In genomic region chr10:35564276-35564982, GRCh38 we compare ENCODE assay signal across 10 cellular contexts. TPM values are rescaled to one million over a fixed set of nuclear protein-coding genes. Genes with fewer than 3 reads are reported as not detected.
DNase-seq lines count a peak whose midpoint lies in the region; ATAC-seq, FAIRE-seq and TF ChIP-seq lines count a peak whose summit lies in the region.
"Had no signal": no experiment of that assay in that cellular context is flagged by ENCODE, and none has a peak within 500 bp of the region (broad histone marks: within the 10 kb centered on the region; RNA-seq: fewer than 3 reads in every experiment).

No MANE protein-coding gene starts in this region.

- H3K79me2 ChIP-seq in astrocyte (ENCODE audit: insufficient read depth, low read length), result peaks cover 13% of the 10 kb centered on the region

- H3K9ac ChIP-seq in astrocyte (ENCODE audit: low read length), result peak overlapping the region; percentile 38

- H3K27me3 ChIP-seq in astrocyte (ENCODE audit: insufficient read depth, low read length), result no peaks in the 10 kb centered on the region

- peak overlapping the region; percentile 60 for H3K27ac ChIP-seq in astrocyte (ENCODE audit: low read depth, low read length)

- ATAC-seq in HG02623 (IDR thresholded peaks at IDR 0.05; ENCODE audit: unreplicated experiment) (peak; percentile 70), mucosa of descending colon (peak; percentile 42), HG02571 (IDR thresholded peaks at IDR 0.05; ENCODE audit: unreplicated experiment) (no peak)
- ATAC-seq: K562 had no signal

- H3K36me3 ChIP-seq in astrocyte (ENCODE audit: insufficient read depth, low read length) (no peaks in the 10 kb centered on the region), mucosa of descending colon (ENCODE audit: low read depth) (no peaks in the 10 kb centered on the region)

- DNase-seq in GF-D8 (lab: John Stamatoyannopoulos, UW), result peak; percentile 6
- DNase-seq in astrocyte (ENCODE audit: low read depth), result peak; percentile 49
- DNase-seq in mucosa of descending colon, result peak in 1 of 3 donors; percentile 21
- no peak for DNase-seq in stimulated activated naive CD4-positive, alpha-beta T cell (lab: John Stamatoyannopoulos, UW)
- DNase-seq in stimulated activated CD8-positive, alpha-beta memory T cell treated with anti-CD3 and anti-CD28 coated beads, Interleukin-4, amount 100 ng/mL, for 48 hours, result no peak
- no peak for DNase-seq in DMS114 treated with DMSO at 0.1 percent for 48 hours (lab: John Stamatoyannopoulos, UW; ENCODE audit: unreplicated experiment)

- H3K27ac Mint-ChIP-seq in astrocyte (ENCODE audit: unreplicated experiment), result no peak overlapping the region

- intact Hi-C loops in mucosa of descending colon (cut with DNase I, micrococcal nuclease), result no loop called here

- H3K9me3 Mint-ChIP-seq in astrocyte (ENCODE audit: unreplicated experiment), result no peaks in the 10 kb centered on the region

- peaks cover 23% of the 10 kb centered on the region for H3K4me1 ChIP-seq in astrocyte (ENCODE audit: insufficient read depth, low read length)
- H3K4me1 ChIP-seq in mucosa of descending colon (ENCODE audit: low read depth), result no peaks in the 10 kb centered on the region

- FAIRE-seq in astrocyte (lab: Jason Lieb, UNC), result no peak
- FAIRE-seq: K562 had no signal

- H4K20me1 ChIP-seq in astrocyte (ENCODE audit: insufficient read depth, low read length), result no peaks in the 10 kb centered on the region

- no peak overlapping the region for H2AFZ ChIP-seq in astrocyte (ENCODE audit: low read depth, low read length)

- H3K4me2 ChIP-seq in astrocyte (ENCODE audit: low read length), result peak overlapping the region; percentile 10

- H3K4me3 Mint-ChIP-seq in astrocyte (ENCODE audit: unreplicated experiment), result no peak overlapping the region

- H3K27me3 Mint-ChIP-seq in astrocyte (ENCODE audit: low read depth, unreplicated experiment), result no peaks in the 10 kb centered on the region

- TF ChIP-seq CTCF in astrocyte (IDR thresholded peaks at IDR 0.05; ENCODE audit: insufficient read depth, low read depth, low read length) (no peak), mucosa of descending colon (IDR thresholded peaks at IDR 0.05) (no peak)

- peaks cover 8% of the 10 kb centered on the region for H3K36me3 Mint-ChIP-seq in astrocyte (ENCODE audit: low read depth, unreplicated experiment)

- H3K4me1 Mint-ChIP-seq in astrocyte (ENCODE audit: low read depth, unreplicated experiment), result peaks cover 16% of the 10 kb centered on the region

- H3K9me3 ChIP-seq in astrocyte (ENCODE audit: insufficient read depth, low read depth, low read length) (no peaks in the 10 kb centered on the region), mucosa of descending colon (no peaks in the 10 kb centered on the region)

- H3K4me3 ChIP-seq in astrocyte (ENCODE audit: insufficient read depth, low read depth, low read length) (no peak overlapping the region), mucosa of descending colon (no peak overlapping the region)
- H3K4me3 ChIP-seq: K562, skin epidermis had no signal

RNA-seq across cellular contexts. Expression of gene GJD4, which starts 40.7 kb away (rescaled TPM):
- not detected in 2 replicates for total RNA-seq in astrocyte
- not detected for total RNA-seq in mucosa of descending colon
- total RNA-seq: K562 had no signal

Comparison
In these comparisons a context has a peak if more than half of its experiments do, and no peak if none do; other contexts are left out.
1. DNase-seq: peak in GF-D8 (single experiment) and astrocyte (single experiment); none in stimulated activated naive CD4-positive, alpha-beta T cell (0 of 6), stimulated activated CD8-positive, alpha-beta memory T cell treated with anti-CD3 and anti-CD28 coated beads, Interleukin-4, amount 100 ng/mL, for 48 hours (single experiment) and DMS114 treated with DMSO at 0.1 percent for 48 hours (single experiment).